Comparison of ENCODE assay signal across 9 cellular contexts in genomic region chr1:86018311-86018923, GRCh38.
A peak's percentile ranks its signal among the peaks of the same experiment; 100 is the strongest.
DNase-seq lines count a peak whose midpoint lies in the region; FAIRE-seq and TF ChIP-seq lines count a peak whose summit lies in the region.
"Had no signal": no experiment of that assay in that cellular context is flagged by ENCODE, and none has a peak within 500 bp of the region (broad histone marks: within the 10 kb centered on the region; RNA-seq: fewer than 3 reads in every experiment).

No MANE protein-coding gene starts in this region.

- no peak for TF ChIP-seq POLR2A in sigmoid colon (IDR thresholded peaks at IDR 0.05)

- FAIRE-seq in GM19239 (lab: Jason Lieb, UNC), result peak; percentile 48

- H3K36me3 ChIP-seq in sigmoid colon, result no peaks in the 10 kb centered on the region

- no peak overlapping the region for H3K4me3 ChIP-seq in fibroblast of pulmonary artery (replicated peaks; ENCODE audit: low read depth, low read length)
- H3K4me3 ChIP-seq in sigmoid colon, result no peak overlapping the region

- intact Hi-C loops in sigmoid colon (cut with DNase I), result no loop called here

- WGBS in sigmoid colon, 2 donors, result 42 to 46% methylated on average over 2 of the region's 2 CpGs

- TF ChIP-seq CTCF in fibroblast of pulmonary artery (IDR thresholded peaks at IDR 0.05; ENCODE audit: low read length, missing control alignments) (peak; percentile 86), sigmoid colon (IDR thresholded peaks at IDR 0.05) (peak; percentile 3 to 63 (median 27))

- H3K27ac ChIP-seq in sigmoid colon, result no peak overlapping the region

- H3K27me3 ChIP-seq in sigmoid colon, result no peaks in the 10 kb centered on the region

- peaks cover 0 to 7% (median 0%) of the 10 kb centered on the region in 4 donors for H3K4me1 ChIP-seq in sigmoid colon

- peak; percentile 49 for DNase-seq in DMS 273 (lab: John Stamatoyannopoulos, UW; ENCODE audit: unreplicated experiment)
- DNase-seq in DMS 273 treated with DMSO at 0.1 percent for 48 hours (lab: John Stamatoyannopoulos, UW), result no peak
- DNase-seq in GM19239 (ENCODE audit: insufficient read length, low spot score), result no peak
- peak; percentile 3 for DNase-seq in HK-2 (ENCODE audit: unreplicated experiment)
- DNase-seq in SHP77 treated with DMSO at 0.1 percent for 48 hours (lab: John Stamatoyannopoulos, UW), result peak; percentile 15
- DNase-seq in fibroblast of pulmonary artery (ENCODE audit: low read depth), result peak; percentile 39
- DNase-seq in sigmoid colon, result no peak
- no peak for DNase-seq in central memory CD4-positive, alpha-beta T cell
- DNase-seq: activated T-cell treated with anti-CD3 and anti-CD28 coated beads, Interleukin-2, amount 50 U/mL, for 4 hours had no signal

- TF ChIP-seq EP300 in sigmoid colon (IDR thresholded peaks at IDR 0.05), result no peak

- H3K9me3 ChIP-seq in sigmoid colon, result no peaks in the 10 kb centered on the region

Comparison
In these comparisons a context has a peak if more than half of its experiments do, and no peak if none do; other contexts are left out.
1. DNase-seq: peak in DMS 273 (single experiment), HK-2 (single experiment), SHP77 treated with DMSO at 0.1 percent for 48 hours (single experiment) and fibroblast of pulmonary artery (single experiment); none in DMS 273 treated with DMSO at 0.1 percent for 48 hours (single experiment), GM19239 (single experiment), sigmoid colon (single experiment) and central memory CD4-positive, alpha-beta T cell (single experiment).